In the genomic region with DNA sequence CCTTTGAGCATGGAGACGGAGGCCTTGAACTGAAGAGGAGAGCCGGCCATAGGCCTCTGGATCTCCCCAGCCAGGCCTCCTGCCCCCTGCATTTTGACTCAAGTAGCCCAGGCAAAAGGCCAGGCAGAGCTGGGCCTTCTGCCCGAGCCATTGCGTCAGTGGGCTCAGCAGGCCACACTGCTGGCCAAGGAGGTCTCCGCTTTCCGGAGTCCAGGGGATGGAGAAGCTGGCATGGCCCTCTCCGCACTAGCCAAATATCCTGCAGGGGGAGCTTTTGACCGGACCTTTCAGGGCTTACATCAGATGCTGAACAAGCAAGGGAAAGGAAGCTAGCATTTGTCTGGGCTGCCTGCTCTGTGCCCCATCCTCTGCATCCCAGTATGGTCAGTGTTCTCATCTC, we compare ENCODE assay signal across 1 cellular context.
TF ChIP-seq lines count a peak whose summit lies in the region.

No MANE protein-coding gene starts in this region.

TF ChIP-seq in GM23338, 12 proteins besides CTCF, POLR2A, EP300 and RAD21:
- TF ChIP-seq, protein P1, sequence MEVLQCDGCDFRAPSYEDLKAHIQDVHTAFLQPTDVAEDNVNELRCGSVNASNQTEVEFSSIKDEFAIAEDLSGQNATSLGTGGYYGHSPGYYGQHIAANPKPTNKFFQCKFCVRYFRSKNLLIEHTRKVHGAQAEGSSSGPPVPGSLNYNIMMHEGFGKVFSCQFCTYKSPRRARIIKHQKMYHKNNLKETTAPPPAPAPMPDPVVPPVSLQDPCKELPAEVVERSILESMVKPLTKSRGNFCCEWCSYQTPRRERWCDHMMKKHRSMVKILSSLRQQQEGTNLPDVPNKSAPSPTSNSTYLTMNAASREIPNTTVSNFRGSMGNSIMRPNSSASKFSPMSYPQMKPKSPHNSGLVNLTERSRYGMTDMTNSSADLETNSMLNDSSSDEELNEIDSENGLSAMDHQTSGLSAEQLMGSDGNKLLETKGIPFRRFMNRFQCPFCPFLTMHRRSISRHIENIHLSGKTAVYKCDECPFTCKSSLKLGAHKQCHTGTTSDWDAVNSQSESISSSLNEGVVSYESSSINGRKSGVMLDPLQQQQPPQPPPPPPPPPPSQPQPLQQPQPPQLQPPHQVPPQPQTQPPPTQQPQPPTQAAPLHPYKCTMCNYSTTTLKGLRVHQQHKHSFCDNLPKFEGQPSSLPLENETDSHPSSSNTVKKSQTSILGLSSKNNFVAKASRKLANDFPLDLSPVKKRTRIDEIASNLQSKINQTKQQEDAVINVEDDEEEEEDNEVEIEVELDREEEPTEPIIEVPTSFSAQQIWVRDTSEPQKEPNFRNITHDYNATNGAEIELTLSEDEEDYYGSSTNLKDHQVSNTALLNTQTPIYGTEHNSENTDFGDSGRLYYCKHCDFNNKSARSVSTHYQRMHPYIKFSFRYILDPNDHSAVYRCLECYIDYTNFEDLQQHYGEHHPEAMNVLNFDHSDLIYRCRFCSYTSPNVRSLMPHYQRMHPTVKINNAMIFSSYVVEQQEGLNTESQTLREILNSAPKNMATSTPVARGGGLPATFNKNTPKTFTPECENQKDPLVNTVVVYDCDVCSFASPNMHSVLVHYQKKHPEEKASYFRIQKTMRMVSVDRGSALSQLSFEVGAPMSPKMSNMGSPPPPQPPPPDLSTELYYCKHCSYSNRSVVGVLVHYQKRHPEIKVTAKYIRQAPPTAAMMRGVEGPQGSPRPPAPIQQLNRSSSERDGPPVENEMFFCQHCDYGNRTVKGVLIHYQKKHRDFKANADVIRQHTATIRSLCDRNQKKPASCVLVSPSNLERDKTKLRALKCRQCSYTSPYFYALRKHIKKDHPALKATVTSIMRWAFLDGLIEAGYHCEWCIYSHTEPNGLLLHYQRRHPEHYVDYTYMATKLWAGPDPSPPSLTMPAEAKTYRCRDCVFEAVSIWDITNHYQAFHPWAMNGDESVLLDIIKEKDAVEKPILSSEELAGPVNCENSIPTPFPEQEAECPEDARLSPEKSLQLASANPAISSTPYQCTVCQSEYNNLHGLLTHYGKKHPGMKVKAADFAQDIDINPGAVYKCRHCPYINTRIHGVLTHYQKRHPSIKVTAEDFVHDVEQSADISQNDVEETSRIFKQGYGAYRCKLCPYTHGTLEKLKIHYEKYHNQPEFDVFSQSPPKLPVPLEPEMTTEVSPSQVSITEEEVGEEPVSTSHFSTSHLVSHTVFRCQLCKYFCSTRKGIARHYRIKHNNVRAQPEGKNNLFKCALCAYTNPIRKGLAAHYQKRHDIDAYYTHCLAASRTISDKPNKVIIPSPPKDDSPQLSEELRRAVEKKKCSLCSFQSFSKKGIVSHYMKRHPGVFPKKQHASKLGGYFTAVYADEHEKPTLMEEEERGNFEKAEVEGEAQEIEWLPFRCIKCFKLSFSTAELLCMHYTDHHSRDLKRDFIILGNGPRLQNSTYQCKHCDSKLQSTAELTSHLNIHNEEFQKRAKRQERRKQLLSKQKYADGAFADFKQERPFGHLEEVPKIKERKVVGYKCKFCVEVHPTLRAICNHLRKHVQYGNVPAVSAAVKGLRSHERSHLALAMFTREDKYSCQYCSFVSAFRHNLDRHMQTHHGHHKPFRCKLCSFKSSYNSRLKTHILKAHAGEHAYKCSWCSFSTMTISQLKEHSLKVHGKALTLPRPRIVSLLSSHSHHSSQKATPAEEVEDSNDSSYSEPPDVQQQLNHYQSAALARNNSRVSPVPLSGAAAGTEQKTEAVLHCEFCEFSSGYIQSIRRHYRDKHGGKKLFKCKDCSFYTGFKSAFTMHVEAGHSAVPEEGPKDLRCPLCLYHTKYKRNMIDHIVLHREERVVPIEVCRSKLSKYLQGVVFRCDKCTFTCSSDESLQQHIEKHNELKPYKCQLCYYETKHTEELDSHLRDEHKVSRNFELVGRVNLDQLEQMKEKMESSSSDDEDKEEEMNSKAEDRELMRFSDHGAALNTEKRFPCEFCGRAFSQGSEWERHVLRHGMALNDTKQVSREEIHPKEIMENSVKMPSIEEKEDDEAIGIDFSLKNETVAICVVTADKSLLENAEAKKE (CRISPR knock-in tag; IDR thresholded peaks at IDR 0.05): peak; percentile 22; the same call in 1 of the 2 replicates
- TF ChIP-seq EZH2 (IDR thresholded peaks at IDR 0.05; ENCODE audit: low read depth, unreplicated experiment) (no peak), STAT1 (IDR thresholded peaks at IDR 0.05; ENCODE audit: unreplicated experiment) (no peak), ZNF331 (CRISPR knock-in tag; IDR thresholded peaks at IDR 0.05; ENCODE audit: low read depth) (no peak)
